9 cellular contexts compared by ENCODE assay signal in genomic region chr14:31449971-31450610, GRCh38. TPM values are rescaled to one million over a fixed set of nuclear protein-coding genes. Genes with fewer than 3 reads are reported as not detected.
DNase-seq lines count a peak whose midpoint lies in the region; ATAC-seq and TF ChIP-seq lines count a peak whose summit lies in the region.
"Had no signal": no experiment of that assay in that cellular context is flagged by ENCODE, and none has a peak within 500 bp of the region (broad histone marks: within the 10 kb centered on the region; RNA-seq: fewer than 3 reads in every experiment).

No MANE protein-coding gene starts in this region.

- H3K27me3 ChIP-seq in prostate gland (replicated peaks; ENCODE audit: insufficient read depth): no peaks in the 10 kb centered on the region

- TF ChIP-seq POLR2A in prostate gland (IDR thresholded peaks at IDR 0.05): no peak

- TF ChIP-seq CTCF in fibroblast of pulmonary artery (IDR thresholded peaks at IDR 0.05; ENCODE audit: low read length, missing control alignments) (peak; percentile 71), prostate gland (IDR thresholded peaks at IDR 0.05) (peak in 3 of 4 experiments; percentile 35 to 68 (median 49))

- peak; percentile 46 for ATAC-seq in activated naive CD8-positive, alpha-beta T cell treated with anti-CD3 and anti-CD28 coated beads, Interleukin-2, amount 50 U/mL, for 24 hours

- no peaks in the 10 kb centered on the region for H3K9me3 Mint-ChIP-seq in activated naive CD8-positive, alpha-beta T cell treated with anti-CD3 and anti-CD28 coated beads, Interleukin-2, amount 50 U/mL, for 24 hours
- H3K9me3 Mint-ChIP-seq in activated naive CD8-positive, alpha-beta T cell treated with anti-CD3 and anti-CD28 coated beads for 36 hours: no peaks in the 10 kb centered on the region
- no peaks in the 10 kb centered on the region for H3K9me3 Mint-ChIP-seq in activated T-helper 2 cell treated with anti-CD3 and anti-CD28 coated beads, Interferon-gamma antibody, Interleukin-2, Interleukin-4, amounts not matched to agents 10 μg/mL and 5 μg/mL and 100 μg/mL, durations not matched to agents 14 hours and 24 hours and 36 hours
- H3K9me3 Mint-ChIP-seq: activated naive CD8-positive, alpha-beta T cell treated with anti-CD3 and anti-CD28 coated beads, Interleukin-2, amount 10 ng/mL, durations not matched to agents 7 days and 5 days had no signal

- no peak overlapping the region for H3K4me3 Mint-ChIP-seq in activated naive CD8-positive, alpha-beta T cell treated with anti-CD3 and anti-CD28 coated beads, Interleukin-2, amount 50 U/mL, for 24 hours
- H3K4me3 Mint-ChIP-seq in activated naive CD8-positive, alpha-beta T cell treated with anti-CD3 and anti-CD28 coated beads for 36 hours: no peak overlapping the region
- no peak overlapping the region for H3K4me3 Mint-ChIP-seq in activated T-helper 2 cell treated with anti-CD3 and anti-CD28 coated beads, Interferon-gamma antibody, Interleukin-2, Interleukin-4, amounts not matched to agents 10 μg/mL and 5 μg/mL and 100 μg/mL, durations not matched to agents 14 hours and 24 hours and 36 hours (ENCODE audit: low read depth)
- H3K4me3 Mint-ChIP-seq: activated naive CD8-positive, alpha-beta T cell treated with anti-CD3 and anti-CD28 coated beads, Interleukin-2, amount 10 ng/mL, durations not matched to agents 7 days and 5 days had no signal

- no peaks in the 10 kb centered on the region for H3K4me1 ChIP-seq in prostate gland (replicated peaks)

- DNase-seq in activated naive CD8-positive, alpha-beta T cell treated with anti-CD3 and anti-CD28 coated beads, Interleukin-2, amount 50 U/mL, for 24 hours: no peak
- DNase-seq in activated naive CD8-positive, alpha-beta T cell treated with anti-CD3 and anti-CD28 coated beads for 36 hours: no peak
- DNase-seq in HuH-7.5 (ENCODE audit: low spot score) (peak; percentile 75), SHP77 (lab: John Stamatoyannopoulos, UW) (peak; percentile 24 to 62), fibroblast of pulmonary artery (ENCODE audit: low read depth) (peak; percentile 72), prostate gland (ENCODE audit: low spot score) (no peak), UCSD-AML1 (lab: John Stamatoyannopoulos, UW; ENCODE audit: unreplicated experiment) (no peak)
- no peak for DNase-seq in activated T-helper 2 cell treated with anti-CD3 and anti-CD28 coated beads, Interferon-gamma antibody, Interleukin-2, Interleukin-4, amounts not matched to agents 10 μg/mL and 5 μg/mL and 100 μg/mL, durations not matched to agents 14 hours and 24 hours and 36 hours (ENCODE audit: low spot score)
- DNase-seq: activated naive CD8-positive, alpha-beta T cell treated with anti-CD3 and anti-CD28 coated beads, Interleukin-2, amount 10 ng/mL, durations not matched to agents 7 days and 5 days had no signal

- intact Hi-C loops in prostate gland (cut with DNase I): no loop called here
- intact Hi-C loops in activated T-helper 2 cell treated with anti-CD3 and anti-CD28 coated beads, Interferon-gamma antibody, Interleukin-2, Interleukin-4, amounts not matched to agents 10 μg/mL and 5 μg/mL and 100 μg/mL, durations not matched to agents 14 hours and 24 hours and 36 hours (cut with micrococcal nuclease): loop anchor here (1.0 kb wide), 1 partner anchor 242 kb away; no protein-coding TSS in a partner anchor

- H3K9me3 ChIP-seq in prostate gland: no peaks in the 10 kb centered on the region

- peaks cover 19% of the 10 kb centered on the region for H3K36me3 Mint-ChIP-seq in activated naive CD8-positive, alpha-beta T cell treated with anti-CD3 and anti-CD28 coated beads, Interleukin-2, amount 50 U/mL, for 24 hours (ENCODE audit: low read depth)
- H3K36me3 Mint-ChIP-seq in activated naive CD8-positive, alpha-beta T cell treated with anti-CD3 and anti-CD28 coated beads for 36 hours: peaks cover 12% of the 10 kb centered on the region
- H3K36me3 Mint-ChIP-seq in activated T-helper 2 cell treated with anti-CD3 and anti-CD28 coated beads, Interferon-gamma antibody, Interleukin-2, Interleukin-4, amounts not matched to agents 10 μg/mL and 5 μg/mL and 100 μg/mL, durations not matched to agents 14 hours and 24 hours and 36 hours (ENCODE audit: low read depth): peaks cover 36% of the 10 kb centered on the region

- H3K4me1 Mint-ChIP-seq in activated naive CD8-positive, alpha-beta T cell treated with anti-CD3 and anti-CD28 coated beads, Interleukin-2, amount 50 U/mL, for 24 hours: peaks cover 9% of the 10 kb centered on the region
- H3K4me1 Mint-ChIP-seq in activated naive CD8-positive, alpha-beta T cell treated with anti-CD3 and anti-CD28 coated beads for 36 hours: peaks cover 9% of the 10 kb centered on the region
- H3K4me1 Mint-ChIP-seq in activated T-helper 2 cell treated with anti-CD3 and anti-CD28 coated beads, Interferon-gamma antibody, Interleukin-2, Interleukin-4, amounts not matched to agents 10 μg/mL and 5 μg/mL and 100 μg/mL, durations not matched to agents 14 hours and 24 hours and 36 hours (ENCODE audit: low read depth): peaks cover 10% of the 10 kb centered on the region

- no peak overlapping the region for H3K27ac Mint-ChIP-seq in activated naive CD8-positive, alpha-beta T cell treated with anti-CD3 and anti-CD28 coated beads, Interleukin-2, amount 50 U/mL, for 24 hours
- H3K27ac Mint-ChIP-seq in activated naive CD8-positive, alpha-beta T cell treated with anti-CD3 and anti-CD28 coated beads for 36 hours: no peak overlapping the region
- no peak overlapping the region for H3K27ac Mint-ChIP-seq in activated T-helper 2 cell treated with anti-CD3 and anti-CD28 coated beads, Interferon-gamma antibody, Interleukin-2, Interleukin-4, amounts not matched to agents 10 μg/mL and 5 μg/mL and 100 μg/mL, durations not matched to agents 14 hours and 24 hours and 36 hours
- H3K27ac Mint-ChIP-seq: activated naive CD8-positive, alpha-beta T cell treated with anti-CD3 and anti-CD28 coated beads, Interleukin-2, amount 10 ng/mL, durations not matched to agents 7 days and 5 days had no signal

- H3K27me3 Mint-ChIP-seq in activated naive CD8-positive, alpha-beta T cell treated with anti-CD3 and anti-CD28 coated beads, Interleukin-2, amount 50 U/mL, for 24 hours: no peaks in the 10 kb centered on the region
- no peaks in the 10 kb centered on the region for H3K27me3 Mint-ChIP-seq in activated naive CD8-positive, alpha-beta T cell treated with anti-CD3 and anti-CD28 coated beads for 36 hours
- H3K27me3 Mint-ChIP-seq in activated T-helper 2 cell treated with anti-CD3 and anti-CD28 coated beads, Interferon-gamma antibody, Interleukin-2, Interleukin-4, amounts not matched to agents 10 μg/mL and 5 μg/mL and 100 μg/mL, durations not matched to agents 14 hours and 24 hours and 36 hours (ENCODE audit: low read depth): no peaks in the 10 kb centered on the region
- H3K27me3 Mint-ChIP-seq: activated naive CD8-positive, alpha-beta T cell treated with anti-CD3 and anti-CD28 coated beads, Interleukin-2, amount 10 ng/mL, durations not matched to agents 7 days and 5 days had no signal

- no peak overlapping the region for H3K27ac ChIP-seq in prostate gland

- no peak overlapping the region for H3K4me3 ChIP-seq in fibroblast of pulmonary artery (replicated peaks; ENCODE audit: low read depth, low read length)
- no peak overlapping the region for H3K4me3 ChIP-seq in prostate gland

- WGBS in prostate gland: 19% methylated on average over 2 of the region's 2 CpGs

- H3K36me3 ChIP-seq in prostate gland: no peaks in the 10 kb centered on the region

RNA-seq across cellular contexts. Expression of gene DTD2, which starts 7.2 kb away (rescaled TPM):
- total RNA-seq in activated naive CD8-positive, alpha-beta T cell treated with anti-CD3 and anti-CD28 coated beads for 36 hours: 10 to 100 TPM; 32.2 to 33.7 TPM
- total RNA-seq in prostate gland: 10 to 100 TPM; 32.0 to 41.1 TPM
- 26.7 and 26.9 TPM in 2 replicates for total RNA-seq in activated T-helper 2 cell treated with anti-CD3 and anti-CD28 coated beads, Interferon-gamma antibody, Interleukin-2, Interleukin-4, amounts not matched to agents 10 μg/mL and 5 μg/mL and 100 μg/mL, durations not matched to agents 14 hours and 24 hours and 36 hours

RNA-seq across cellular contexts. Expression of gene HEATR5A, which starts 29.7 kb away (rescaled TPM):
- total RNA-seq in activated naive CD8-positive, alpha-beta T cell treated with anti-CD3 and anti-CD28 coated beads for 36 hours: 10 to 100 TPM; 10.8 TPM
- total RNA-seq in prostate gland: 10 to 100 TPM in 1 of 2 donors, 1 to 10 TPM in 1; 10.0 to 16.3 TPM
- total RNA-seq in activated T-helper 2 cell treated with anti-CD3 and anti-CD28 coated beads, Interferon-gamma antibody, Interleukin-2, Interleukin-4, amounts not matched to agents 10 μg/mL and 5 μg/mL and 100 μg/mL, durations not matched to agents 14 hours and 24 hours and 36 hours: 23.1 TPM in 2 replicates

RNA-seq across cellular contexts. Expression of gene GPR33, which starts 37.7 kb away (rescaled TPM):
- total RNA-seq in activated naive CD8-positive, alpha-beta T cell treated with anti-CD3 and anti-CD28 coated beads for 36 hours: not detected
- total RNA-seq in prostate gland: not detected
- not detected in 2 replicates for total RNA-seq in activated T-helper 2 cell treated with anti-CD3 and anti-CD28 coated beads, Interferon-gamma antibody, Interleukin-2, Interleukin-4, amounts not matched to agents 10 μg/mL and 5 μg/mL and 100 μg/mL, durations not matched to agents 14 hours and 24 hours and 36 hours
- total RNA-seq: activated naive CD8-positive, alpha-beta T cell treated with anti-CD3 and anti-CD28 coated beads, Interleukin-2, amount 10 ng/mL, durations not matched to agents 7 days and 5 days had no signal

Comparison
In these comparisons a context has a peak if more than half of its experiments do, and no peak if none do; other contexts are left out.
1. DNase-seq: peak in HuH-7.5 (single experiment), SHP77 (2 of 2) and fibroblast of pulmonary artery (single experiment); none in activated naive CD8-positive, alpha-beta T cell treated with anti-CD3 and anti-CD28 coated beads, Interleukin-2, amount 50 U/mL, for 24 hours (single experiment), activated naive CD8-positive, alpha-beta T cell treated with anti-CD3 and anti-CD28 coated beads for 36 hours (single experiment), prostate gland (single experiment), UCSD-AML1 (single experiment) and activated T-helper 2 cell treated with anti-CD3 and anti-CD28 coated beads, Interferon-gamma antibody, Interleukin-2, Interleukin-4, amounts not matched to agents 10 μg/mL and 5 μg/mL and 100 μg/mL, durations not matched to agents 14 hours and 24 hours and 36 hours (single experiment).